ENCODE assay signal across 18 cellular contexts in genomic region chr22:40428796-40429195, GRCh38. TPM values are rescaled to one million over a fixed set of nuclear protein-coding genes. Genes with fewer than 3 reads are reported as not detected.
DNase-seq lines count a peak whose midpoint lies in the region; ATAC-seq and TF ChIP-seq lines count a peak whose summit lies in the region.
"Had no signal": no experiment of that assay in that cellular context is flagged by ENCODE, and none has a peak within 500 bp of the region (broad histone marks: within the 10 kb centered on the region; RNA-seq: fewer than 3 reads in every experiment).

No MANE protein-coding gene starts in this region.

- CTCF ChIA-PET in Calu3 (lab: Charles Lee) = no interaction called here

- TF ChIP-seq CTCF in Calu3 (IDR thresholded peaks at IDR 0.05; ENCODE audit: unreplicated experiment) = no peak
- TF ChIP-seq CTCF in neural crest cell (conservative IDR thresholded peaks at IDR 0.05) = no peak

- no peak overlapping the region for H3K4me3 ChIP-seq in CD4-positive, CD25-positive, alpha-beta regulatory T cell (ENCODE audit: low read depth, low read length)
- H3K4me3 ChIP-seq in GM23248 = no peak overlapping the region
- H3K4me3 ChIP-seq: pancreas, uterus had no signal

- no peaks in the 10 kb centered on the region for H4K20me1 ChIP-seq in GM23248 (ENCODE audit: insufficient read depth)

- H3K27me3 Mint-ChIP-seq in CD4-positive, CD25-positive, alpha-beta regulatory T cell = no peaks in the 10 kb centered on the region
- H3K27me3 Mint-ChIP-seq in Calu3 (ENCODE audit: unreplicated experiment) = no peaks in the 10 kb centered on the region
- no peaks in the 10 kb centered on the region for H3K27me3 Mint-ChIP-seq in activated naive CD8-positive, alpha-beta T cell treated with anti-CD3 and anti-CD28 coated beads, Interleukin-2, amount 50 U/mL, for 24 hours
- no peaks in the 10 kb centered on the region for H3K27me3 Mint-ChIP-seq in neural crest cell (ENCODE audit: low read depth)

- no peak for DNase-seq in CD4-positive, CD25-positive, alpha-beta regulatory T cell
- no peak for DNase-seq in Calu3
- no peak for DNase-seq in activated naive CD8-positive, alpha-beta T cell treated with anti-CD3 and anti-CD28 coated beads, Interleukin-2, amount 50 U/mL, for 24 hours
- DNase-seq in neural crest cell (ENCODE audit: low read depth, low spot score) = no peak
- DNase-seq in NCI-H82 (lab: John Stamatoyannopoulos, UW) = no peak
- DNase-seq in GM23248 = no peak
- no peak for DNase-seq in middle frontal gyrus (ENCODE audit: extremely low spot score, low spot score)
- DNase-seq: activated CD4-positive, alpha-beta T cell treated with anti-CD3 and anti-CD28 coated beads for 48 hours; activated T-cell treated with anti-CD3 and anti-CD28 coated beads for 4 hours; AML-193; caudate nucleus; Kasumi-1; NCI-H1105; NCI-H748 treated with DMSO at 0.1 percent for 48 hours; pancreas; PC-3; uterus had no signal

- intact Hi-C loops in Calu3 (cut with micrococcal nuclease; ENCODE audit: unreplicated experiment) = no loop called here

- H2AFZ ChIP-seq in GM23248 = no peak overlapping the region

- ATAC-seq in CD4-positive, CD25-positive, alpha-beta regulatory T cell (ENCODE audit: low read depth in 2 of 2) = no peak
- ATAC-seq in activated naive CD8-positive, alpha-beta T cell treated with anti-CD3 and anti-CD28 coated beads, Interleukin-2, amount 50 U/mL, for 24 hours = no peak
- ATAC-seq: left lobe of liver, pancreas, PC-3 had no signal

- peaks cover 45% of the 10 kb centered on the region for H3K36me3 Mint-ChIP-seq in CD4-positive, CD25-positive, alpha-beta regulatory T cell
- H3K36me3 Mint-ChIP-seq in Calu3 (ENCODE audit: insufficient read depth, unreplicated experiment) (peaks cover 24% of the 10 kb centered on the region), neural crest cell (ENCODE audit: low read depth) (peaks cover 12% of the 10 kb centered on the region)
- peaks cover 27% of the 10 kb centered on the region for H3K36me3 Mint-ChIP-seq in activated naive CD8-positive, alpha-beta T cell treated with anti-CD3 and anti-CD28 coated beads, Interleukin-2, amount 50 U/mL, for 24 hours (ENCODE audit: low read depth)

- no peaks in the 10 kb centered on the region for H3K9me3 ChIP-seq in CD4-positive, CD25-positive, alpha-beta regulatory T cell (ENCODE audit: control insufficient read depth in 2 of 2, low read length in 2 of 2)
- H3K9me3 ChIP-seq in GM23248 (ENCODE audit: low read depth) = no peaks in the 10 kb centered on the region
- H3K9me3 ChIP-seq: pancreas, uterus had no signal

- no peak overlapping the region for H3K4me3 Mint-ChIP-seq in CD4-positive, CD25-positive, alpha-beta regulatory T cell
- H3K4me3 Mint-ChIP-seq in Calu3 (ENCODE audit: low read depth, unreplicated experiment) = no peak overlapping the region
- H3K4me3 Mint-ChIP-seq in activated naive CD8-positive, alpha-beta T cell treated with anti-CD3 and anti-CD28 coated beads, Interleukin-2, amount 50 U/mL, for 24 hours = no peak overlapping the region
- no peak overlapping the region for H3K4me3 Mint-ChIP-seq in neural crest cell

- H3K4me1 ChIP-seq in CD4-positive, CD25-positive, alpha-beta regulatory T cell (ENCODE audit: control insufficient read depth, insufficient read depth, low read length, poor library complexity, severe bottlenecking) = no peaks in the 10 kb centered on the region
- H3K4me1 ChIP-seq in GM23248 (ENCODE audit: insufficient read depth) = no peaks in the 10 kb centered on the region
- H3K4me1 ChIP-seq: pancreas, uterus had no signal

- H3K9ac ChIP-seq in GM23248 = no peak overlapping the region

- H3K27ac Mint-ChIP-seq in CD4-positive, CD25-positive, alpha-beta regulatory T cell = peak overlapping the region; percentile 69 to 87 (median 73)
- H3K27ac Mint-ChIP-seq in Calu3 (ENCODE audit: unreplicated experiment) (peak overlapping the region; percentile 27), neural crest cell (ENCODE audit: unreplicated experiment) (peak overlapping the region; percentile 76)
- H3K27ac Mint-ChIP-seq in activated naive CD8-positive, alpha-beta T cell treated with anti-CD3 and anti-CD28 coated beads, Interleukin-2, amount 50 U/mL, for 24 hours = peak overlapping the region; percentile 64

- in situ Hi-C loops in GM23248 (cut with MboI) = loop anchor here (25.0 kb wide), 1 partner anchor 209 kb away; the partner anchor contains the start of gene MRTFA

- no peak overlapping the region for H3K27ac ChIP-seq in CD4-positive, CD25-positive, alpha-beta regulatory T cell (ENCODE audit: insufficient read depth, low read length, poor library complexity, severe bottlenecking)
- no peak overlapping the region for H3K27ac ChIP-seq in GM23248
- H3K27ac ChIP-seq: pancreas, uterus had no signal

- no peak overlapping the region for H3K4me2 ChIP-seq in GM23248 (ENCODE audit: unreplicated experiment)

- no peaks in the 10 kb centered on the region for H3K27me3 ChIP-seq in CD4-positive, CD25-positive, alpha-beta regulatory T cell (ENCODE audit: control insufficient read depth, insufficient read depth, low read length)
- H3K27me3 ChIP-seq in GM23248 (replicated peaks; ENCODE audit: insufficient read depth) = no peaks in the 10 kb centered on the region
- H3K27me3 ChIP-seq: pancreas, uterus had no signal

- peaks cover 91% of the 10 kb centered on the region for H3K36me3 ChIP-seq in CD4-positive, CD25-positive, alpha-beta regulatory T cell (ENCODE audit: control insufficient read depth, insufficient read depth, low read length)
- H3K36me3 ChIP-seq in GM23248 (ENCODE audit: low read depth) = peaks cover 13% of the 10 kb centered on the region
- H3K36me3 ChIP-seq: uterus had no signal

- H3K9me2 ChIP-seq in GM23248 (ENCODE audit: insufficient read depth) = no peaks in the 10 kb centered on the region

- H3K9me3 Mint-ChIP-seq in CD4-positive, CD25-positive, alpha-beta regulatory T cell = no peaks in the 10 kb centered on the region
- no peaks in the 10 kb centered on the region for H3K9me3 Mint-ChIP-seq in Calu3 (ENCODE audit: low read depth, unreplicated experiment)
- H3K9me3 Mint-ChIP-seq in activated naive CD8-positive, alpha-beta T cell treated with anti-CD3 and anti-CD28 coated beads, Interleukin-2, amount 50 U/mL, for 24 hours = no peaks in the 10 kb centered on the region
- H3K9me3 Mint-ChIP-seq in neural crest cell = no peaks in the 10 kb centered on the region

- 95% methylated on average over 4 of the region's 4 CpGs for WGBS in GM23248 (ENCODE audit: low coverage in 1 of 2, low lambda C conversion rate in 2 of 2, missing lambda C conversion rate in 2 of 2), 2 experiments

- 0 out of 2 replicates have a peak, but pooled peaks cover 4% of the 10 kb centered on the region for H3F3A ChIP-seq in GM23248 (ENCODE audit: insufficient read depth)

- BruUV-seq in Calu3 (replicated peaks; lab: Mats Ljungman, UMichigan) = no TSS peak

- peaks cover 54% of the 10 kb centered on the region for H3K79me2 ChIP-seq in GM23248 (ENCODE audit: insufficient read depth)

- peaks cover 6 to 36% (median 12%) of the 10 kb centered on the region in 4 donors for H3K4me1 Mint-ChIP-seq in CD4-positive, CD25-positive, alpha-beta regulatory T cell
- no peaks in the 10 kb centered on the region for H3K4me1 Mint-ChIP-seq in Calu3 (ENCODE audit: low read depth, unreplicated experiment)
- H3K4me1 Mint-ChIP-seq in activated naive CD8-positive, alpha-beta T cell treated with anti-CD3 and anti-CD28 coated beads, Interleukin-2, amount 50 U/mL, for 24 hours = peaks cover 11% of the 10 kb centered on the region
- peaks cover 4% of the 10 kb centered on the region for H3K4me1 Mint-ChIP-seq in neural crest cell

RNA-seq across cellular contexts. Expression of gene SGSM3, which starts 58.4 kb away (rescaled TPM):
- total RNA-seq in CD4-positive, CD25-positive, alpha-beta regulatory T cell = 83.3 TPM
- polyA plus RNA-seq in CD4-positive, CD25-positive, alpha-beta regulatory T cell = 10 to 100 TPM; 26.8 to 35.6 (median 31.1) TPM
- total RNA-seq in Calu3 (2022) (70.6 and 83.3 TPM in 2 replicates), neural crest cell (82.0 and 92.2 TPM in 2 replicates)
- total RNA-seq in GM23248 (2014; rRNA removed; shearing (Covaris generic)) = 40.8 and 45.2 TPM in 2 replicates
- polyA plus RNA-seq in GM23248 (2016; fragmentation: Nextera tagmentation; extraction: Ambion mirVana) = 47.6 and 48.2 TPM in 2 replicates
